In the genomic region with DNA sequence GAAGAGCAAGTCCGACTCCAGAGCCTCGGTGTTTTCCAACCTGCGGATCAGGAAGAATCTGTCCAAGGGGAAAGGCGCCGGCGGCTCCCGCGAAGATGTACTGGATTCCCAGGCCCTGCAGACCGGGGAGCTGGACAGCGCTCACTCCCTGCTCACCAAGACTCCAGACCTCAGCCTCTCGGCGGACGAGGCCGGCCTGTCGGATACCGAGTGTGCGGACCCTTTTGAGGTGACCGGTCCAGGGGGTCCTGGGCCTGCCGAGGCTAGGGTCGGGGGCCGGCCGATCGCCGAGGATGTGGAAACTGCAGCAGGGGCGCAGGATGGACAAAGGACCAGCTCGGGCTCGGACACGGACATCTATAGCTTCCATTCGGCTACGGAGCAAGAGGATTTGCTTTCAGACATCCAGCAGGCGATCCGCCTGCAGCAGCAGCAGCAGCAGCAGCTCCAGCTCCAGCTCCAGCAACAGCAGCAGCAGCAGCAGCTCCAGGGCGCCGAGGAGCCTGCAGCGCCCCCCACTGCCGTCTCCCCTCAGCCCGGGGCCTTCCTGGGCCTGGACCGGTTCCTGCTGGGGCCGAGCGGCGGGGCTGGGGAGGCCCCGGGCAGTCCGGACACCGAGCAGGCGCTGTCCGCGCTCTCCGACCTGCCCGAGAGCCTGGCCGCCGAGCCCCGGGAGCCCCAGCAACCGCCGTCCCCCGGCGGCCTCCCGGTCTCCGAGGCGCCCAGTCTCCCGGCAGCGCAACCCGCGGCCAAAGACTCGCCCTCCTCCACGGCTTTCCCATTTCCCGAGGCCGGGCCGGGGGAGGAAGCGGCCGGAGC, we compare ENCODE assay signal across 8 cellular contexts. TPM values are rescaled to one million over a fixed set of nuclear protein-coding genes. Genes with fewer than 3 reads are reported as not detected.
DNase-seq lines count a peak whose midpoint lies in the region; ATAC-seq and TF ChIP-seq lines count a peak whose summit lies in the region.

No MANE protein-coding gene starts in this region.

- H3K27ac ChIP-seq in KMS-11 (no peak overlapping the region), cingulate gyrus (ENCODE audit: low read depth, low read length) (peak overlapping the region; percentile 69)

- no peaks in the 10 kb centered on the region for H4K20me1 ChIP-seq in KMS-11 (ENCODE audit: insufficient read depth)

- H3K4me1 ChIP-seq in KMS-11 (ENCODE audit: low read depth, poor library complexity, severe bottlenecking), result peaks cover 8% of the 10 kb centered on the region

- H3K79me2 ChIP-seq in KMS-11 (ENCODE audit: insufficient read depth, low read depth), result no peaks in the 10 kb centered on the region

- no peaks in the 10 kb centered on the region for H3K36me3 ChIP-seq in KMS-11 (ENCODE audit: insufficient read depth)

- no peak overlapping the region for H3K9ac ChIP-seq in KMS-11

- peak overlapping the region; percentile 88; the same call in 1 of the 2 replicates for H2AFZ ChIP-seq in KMS-11 (ENCODE audit: low read depth)

- no peak overlapping the region for H3K4me3 ChIP-seq in KMS-11 (IDR thresholded peaks at IDR 0.05; ENCODE audit: insufficient read depth, low read depth, low read length)

- peak; percentile 67 for DNase-seq in Ammon's horn (ENCODE audit: low spot score)
- DNase-seq in lung microvascular endothelial cell (ENCODE audit: low read depth in 2 of 2), result peak; percentile 17 to 67
- DNase-seq in NCI-H2029 treated with DMSO at 0.1 percent for 48 hours (lab: John Stamatoyannopoulos, UW), result no peak
- DNase-seq in activated naive CD4-positive, alpha-beta T cell treated with anti-CD3 and anti-CD28 coated beads, Interleukin-2, amount 50 U/mL, for 16 hours, result no peak

- no peak for TF ChIP-seq CTCF in KMS-11 (conservative IDR thresholded peaks at IDR 0.05; ENCODE audit: low read depth, low read length)

- peak overlapping the region; percentile 61; the same call in 1 of the 2 replicates for H3K4me2 ChIP-seq in KMS-11

- ATAC-seq in GM21786 (IDR thresholded peaks at IDR 0.05; ENCODE audit: unreplicated experiment) (no peak), HG02763 (IDR thresholded peaks at IDR 0.05; ENCODE audit: unreplicated experiment) (no peak)

- H3K27me3 ChIP-seq in KMS-11 (ENCODE audit: insufficient read depth, low read depth), result no peaks in the 10 kb centered on the region

RNA-seq across cellular contexts. Expression of gene FMN2, which starts 0.8 kb away (rescaled TPM):
- total RNA-seq in lung microvascular endothelial cell, result not detected in 2 replicates

Comparison
In these comparisons a context has a peak if more than half of its experiments do, and no peak if none do; other contexts are left out.
1. DNase-seq: peak in Ammon's horn (single experiment) and lung microvascular endothelial cell (2 of 2); none in NCI-H2029 treated with DMSO at 0.1 percent for 48 hours (single experiment) and activated naive CD4-positive, alpha-beta T cell treated with anti-CD3 and anti-CD28 coated beads, Interleukin-2, amount 50 U/mL, for 16 hours (single experiment).